9 cellular contexts compared by ENCODE assay signal in the genomic region with DNA sequence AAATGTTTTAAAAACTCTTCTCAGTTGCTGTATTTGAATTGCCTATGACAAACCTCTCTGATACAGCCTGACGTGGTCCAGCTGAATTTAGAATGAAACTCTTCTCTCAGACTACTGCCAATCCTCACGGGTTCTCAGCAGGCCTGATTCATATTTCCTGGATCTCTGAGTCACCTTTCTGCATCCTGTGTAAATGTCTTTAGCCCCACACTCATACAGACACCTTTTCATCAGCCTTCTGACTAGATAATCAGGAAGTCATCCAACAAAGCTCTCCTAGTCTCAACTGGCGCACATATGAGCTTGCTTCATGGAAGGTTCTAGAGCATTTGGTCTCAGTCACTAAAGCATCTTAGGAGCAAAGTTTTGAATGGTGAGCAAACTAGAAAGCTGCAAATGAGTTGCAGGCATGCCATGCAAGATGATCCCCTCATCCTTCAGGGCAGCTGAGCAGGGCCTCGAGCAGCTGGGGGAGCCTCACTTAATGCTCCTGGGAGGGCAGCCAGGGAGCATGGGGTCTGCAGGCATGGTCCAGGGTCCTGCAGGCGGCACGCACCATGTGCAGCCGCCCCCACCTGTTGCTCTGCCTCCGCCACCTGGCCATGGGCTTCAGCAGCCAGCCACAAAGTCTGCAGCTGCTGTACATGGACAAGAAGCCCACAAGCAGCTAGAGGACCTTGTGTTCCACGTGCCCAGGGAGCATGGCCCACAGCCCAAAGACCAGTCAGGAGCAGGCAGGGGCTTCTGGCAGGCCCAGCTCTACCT.
DNase-seq lines count a peak whose midpoint lies in the region; ATAC-seq and TF ChIP-seq lines count a peak whose summit lies in the region.
"Had no signal": no experiment of that assay in that cellular context is flagged by ENCODE, and none has a peak within 500 bp of the region (broad histone marks: within the 10 kb centered on the region; RNA-seq: fewer than 3 reads in every experiment).

No MANE protein-coding gene starts in this region.

- no peak for TF ChIP-seq EP300 in ovary (IDR thresholded peaks at IDR 0.05)

- no peaks in the 10 kb centered on the region for H3K36me3 Mint-ChIP-seq in activated naive CD8-positive, alpha-beta T cell treated with anti-CD3 and anti-CD28 coated beads for 36 hours

- no peak overlapping the region for H3K27ac ChIP-seq in colonic mucosa
- no peak overlapping the region for H3K27ac ChIP-seq in ovary
- H3K27ac ChIP-seq: upper lobe of left lung had no signal

- H3K4me1 ChIP-seq in colonic mucosa (no peaks in the 10 kb centered on the region), ovary (ENCODE audit: insufficient read depth) (peaks cover 8% of the 10 kb centered on the region)

- no peak for ATAC-seq in sciatic nerve

- H3K36me3 ChIP-seq in colonic mucosa (no peaks in the 10 kb centered on the region), ovary (no peaks in the 10 kb centered on the region)
- H3K36me3 ChIP-seq: upper lobe of left lung had no signal

- H3K4me3 ChIP-seq in colonic mucosa (no peak overlapping the region), ovary (no peak overlapping the region)
- H3K4me3 ChIP-seq: upper lobe of left lung had no signal

- no peak for TF ChIP-seq POLR2A in ovary (IDR thresholded peaks at IDR 0.05)

- DNase-seq in DMS 273 (lab: John Stamatoyannopoulos, UW; ENCODE audit: unreplicated experiment) = peak; percentile 89
- peak; percentile 83 for DNase-seq in M059J (ENCODE audit: low read depth)
- DNase-seq in activated naive CD8-positive, alpha-beta T cell treated with anti-CD3 and anti-CD28 coated beads for 36 hours = peak; percentile 32
- peak; percentile 76 for DNase-seq in non-pigmented ciliary epithelial cell (ENCODE audit: low read depth)
- no peak for DNase-seq in colonic mucosa
- no peak for DNase-seq in sciatic nerve (ENCODE audit: low spot score)
- no peak for DNase-seq in mesenteric fat pad (ENCODE audit: low spot score)
- no peak for DNase-seq in ovary
- DNase-seq: upper lobe of left lung had no signal

- H3K27ac Mint-ChIP-seq in activated naive CD8-positive, alpha-beta T cell treated with anti-CD3 and anti-CD28 coated beads for 36 hours = peak overlapping the region; percentile 79

- H3K9ac ChIP-seq in colonic mucosa (ENCODE audit: low read depth in 2 of 2, low read length in 2 of 2) = no peak overlapping the region

- H3K9me3 ChIP-seq in colonic mucosa (no peaks in the 10 kb centered on the region), ovary (no peaks in the 10 kb centered on the region)
- H3K9me3 ChIP-seq: upper lobe of left lung had no signal

- peaks cover 1% of the 10 kb centered on the region for H3K9me3 Mint-ChIP-seq in activated naive CD8-positive, alpha-beta T cell treated with anti-CD3 and anti-CD28 coated beads for 36 hours

- H3K27me3 ChIP-seq in colonic mucosa (no peaks in the 10 kb centered on the region), ovary (no peaks in the 10 kb centered on the region)
- H3K27me3 ChIP-seq: upper lobe of left lung had no signal

- intact Hi-C loops in colonic mucosa (cut with DNase I) = no loop called here
- intact Hi-C loops in sciatic nerve (cut with DNase I) = no loop called here
- intact Hi-C loops in ovary (cut with DNase I) = loop anchor here in 1 of 4 donors (5.0 kb wide), 1 partner anchor 88 kb away; no protein-coding TSS in a partner anchor

- 75 to 76% (median 76%) methylated on average over 9 of the region's 9 CpGs for WGBS in ovary, 3 donors

- H3K27me3 Mint-ChIP-seq in activated naive CD8-positive, alpha-beta T cell treated with anti-CD3 and anti-CD28 coated beads for 36 hours = no peaks in the 10 kb centered on the region

- peaks cover 26% of the 10 kb centered on the region for H3K4me1 Mint-ChIP-seq in activated naive CD8-positive, alpha-beta T cell treated with anti-CD3 and anti-CD28 coated beads for 36 hours

- H3K4me3 Mint-ChIP-seq in activated naive CD8-positive, alpha-beta T cell treated with anti-CD3 and anti-CD28 coated beads for 36 hours = no peak overlapping the region

- TF ChIP-seq CTCF in colonic mucosa (IDR thresholded peaks at IDR 0.05) (no peak), ovary (IDR thresholded peaks at IDR 0.05) (no peak)

Comparison
In these comparisons a context has a peak if more than half of its experiments do, and no peak if none do; other contexts are left out.
1. DNase-seq: peak in DMS 273 (single experiment), M059J (single experiment), activated naive CD8-positive, alpha-beta T cell treated with anti-CD3 and anti-CD28 coated beads for 36 hours (single experiment) and non-pigmented ciliary epithelial cell (single experiment); none in colonic mucosa (single experiment), sciatic nerve (single experiment), mesenteric fat pad (single experiment) and ovary (0 of 5).